In genomic region chr2:210172219-210172575, GRCh38 we compare ENCODE assay signal across 8 cellular contexts. TPM values are rescaled to one million over a fixed set of nuclear protein-coding genes. Genes with fewer than 3 reads are reported as not detected.
DNase-seq lines count a peak whose midpoint lies in the region; ATAC-seq and TF ChIP-seq lines count a peak whose summit lies in the region.

No MANE protein-coding gene starts in this region.

- H3K36me3 Mint-ChIP-seq in activated CD8-positive, alpha-beta T cell treated with anti-CD3 and anti-CD28 coated beads, Interleukin-2, amount 10 ng/mL, durations not matched to agents 7 days and 5 days (ENCODE audit: low read depth), result no peaks in the 10 kb centered on the region

- peak overlapping the region; percentile 82 for H3K4me3 Mint-ChIP-seq in activated CD8-positive, alpha-beta T cell treated with anti-CD3 and anti-CD28 coated beads, Interleukin-2, amount 10 ng/mL, durations not matched to agents 7 days and 5 days

- no peak overlapping the region for H3K27ac ChIP-seq in iPS-20b (ENCODE audit: low read length)
- H3K27ac ChIP-seq in substantia nigra (ENCODE audit: low read depth, low read length, poor library complexity, severe bottlenecking), result peak overlapping the region; percentile 86

- H3K27me3 ChIP-seq in iPS-20b (ENCODE audit: insufficient read depth, low read length), result no peaks in the 10 kb centered on the region

- H3K9me3 Mint-ChIP-seq in activated CD8-positive, alpha-beta T cell treated with anti-CD3 and anti-CD28 coated beads, Interleukin-2, amount 10 ng/mL, durations not matched to agents 7 days and 5 days (ENCODE audit: insufficient read depth), result no peaks in the 10 kb centered on the region

- no peaks in the 10 kb centered on the region for H3K9me3 ChIP-seq in iPS-20b (ENCODE audit: insufficient read depth, low read depth, low read length)

- H3K4me1 Mint-ChIP-seq in activated CD8-positive, alpha-beta T cell treated with anti-CD3 and anti-CD28 coated beads, Interleukin-2, amount 10 ng/mL, durations not matched to agents 7 days and 5 days (ENCODE audit: low read depth), result peaks cover 26% of the 10 kb centered on the region

- no peak overlapping the region for H3K27ac Mint-ChIP-seq in activated CD8-positive, alpha-beta T cell treated with anti-CD3 and anti-CD28 coated beads, Interleukin-2, amount 10 ng/mL, durations not matched to agents 7 days and 5 days

- H3K36me3 ChIP-seq in iPS-20b (ENCODE audit: insufficient read depth, low read depth, low read length), result no peaks in the 10 kb centered on the region

- H3K9ac ChIP-seq in iPS-20b (ENCODE audit: low read depth, low read length), result peak overlapping the region; percentile 80; the same call in 1 of the 2 replicates

- peaks cover 17% of the 10 kb centered on the region; the same call in 1 of the 2 replicates for H3K4me1 ChIP-seq in iPS-20b (ENCODE audit: insufficient read depth, low read length)

- H3K4me3 ChIP-seq in iPS-20b (ENCODE audit: low read length), result peak overlapping the region; percentile 83

- peaks cover 20% of the 10 kb centered on the region for H3K27me3 Mint-ChIP-seq in activated CD8-positive, alpha-beta T cell treated with anti-CD3 and anti-CD28 coated beads, Interleukin-2, amount 10 ng/mL, durations not matched to agents 7 days and 5 days (ENCODE audit: low read depth)

- no peak for ATAC-seq in activated CD8-positive, alpha-beta T cell treated with anti-CD3 and anti-CD28 coated beads, Interleukin-2, amount 10 ng/mL, durations not matched to agents 7 days and 5 days

- CTCF ChIA-PET in activated CD8-positive, alpha-beta T cell treated with anti-CD3 and anti-CD28 coated beads, Interleukin-2, amount 10 ng/mL, durations not matched to agents 7 days and 5 days (lab: Charles Lee), result interaction anchor here (1.7 kb wide), 1 partner anchor 9 kb away, joined by 8 read pairs; no protein-coding TSS in a partner anchor
- CTCF ChIA-PET in HEK293T (lab: Yijun Ruan, JAX), result no interaction called here

- DNase-seq in NCI-H82 (lab: John Stamatoyannopoulos, UW) (peak; percentile 50), NCI-H82 treated with DMSO at 0.1 percent for 48 hours (lab: John Stamatoyannopoulos, UW; ENCODE audit: unreplicated experiment) (no peak), substantia nigra (lab: John Stamatoyannopoulos, UW) (no peak), HEK293T (ENCODE audit: extremely low spot score) (no peak), COR-L47 (lab: John Stamatoyannopoulos, UW) (no peak)
- DNase-seq in activated CD8-positive, alpha-beta T cell treated with anti-CD3 and anti-CD28 coated beads, Interleukin-2, amount 10 ng/mL, durations not matched to agents 7 days and 5 days, result no peak
- DNase-seq in stimulated activated CD4-positive, alpha-beta T cell treated with anti-CD3 and anti-CD28 coated beads, Interleukin-2, amount 100 ng/mL, for 24 hours, result no peak

- POLR2A ChIA-PET in activated CD8-positive, alpha-beta T cell treated with anti-CD3 and anti-CD28 coated beads, Interleukin-2, amount 10 ng/mL, durations not matched to agents 7 days and 5 days (lab: Charles Lee), result no interaction called here
- POLR2A ChIA-PET in HEK293T (lab: Yijun Ruan, JAX), result interaction anchor here (1.5 kb wide), 1 partner anchor 14 kb away, joined by 3 read pairs; no protein-coding TSS in a partner anchor

TF ChIP-seq in HEK293T, 16 proteins besides CTCF, POLR2A, EP300 and RAD21:
- no peak for TF ChIP-seq FOXM1 (IDR thresholded peaks at IDR 0.05; ENCODE audit: borderline replicate concordance)
- no peak for TF ChIP-seq HDGF (IDR thresholded peaks at IDR 0.05; ENCODE audit: borderline replicate concordance)
- TF ChIP-seq BHLHE40 (IDR thresholded peaks at IDR 0.05; ENCODE audit: borderline replicate concordance), result no peak
- no peak for TF ChIP-seq ZNF384 (IDR thresholded peaks at IDR 0.05)
- TF ChIP-seq LEF1 (IDR thresholded peaks at IDR 0.05; ENCODE audit: borderline replicate concordance), result no peak
- no peak for TF ChIP-seq ARNT (IDR thresholded peaks at IDR 0.05)
- TF ChIP-seq SUZ12 (IDR thresholded peaks at IDR 0.05), result no peak
- TF ChIP-seq NFRKB (IDR thresholded peaks at IDR 0.05), result no peak
- no peak for TF ChIP-seq SP1 (IDR thresholded peaks at IDR 0.05)
- no peak for TF ChIP-seq FOXK2 (IDR thresholded peaks at IDR 0.05)
- TF ChIP-seq L3MBTL2 (conservative IDR thresholded peaks at IDR 0.05), result no peak

RNA-seq across cellular contexts. Expression of gene KANSL1L, which starts 1.0 kb away (rescaled TPM):
- 1 to 10 TPM; 2.6 to 4.8 TPM for total RNA-seq in activated CD8-positive, alpha-beta T cell treated with anti-CD3 and anti-CD28 coated beads, Interleukin-2, amount 10 ng/mL, durations not matched to agents 7 days and 5 days

RNA-seq across cellular contexts. Expression of gene ACADL, which starts 53.0 kb away (rescaled TPM):
- total RNA-seq in activated CD8-positive, alpha-beta T cell treated with anti-CD3 and anti-CD28 coated beads, Interleukin-2, amount 10 ng/mL, durations not matched to agents 7 days and 5 days, result not detected
